28 cellular contexts compared by ENCODE assay signal in the genomic region with DNA sequence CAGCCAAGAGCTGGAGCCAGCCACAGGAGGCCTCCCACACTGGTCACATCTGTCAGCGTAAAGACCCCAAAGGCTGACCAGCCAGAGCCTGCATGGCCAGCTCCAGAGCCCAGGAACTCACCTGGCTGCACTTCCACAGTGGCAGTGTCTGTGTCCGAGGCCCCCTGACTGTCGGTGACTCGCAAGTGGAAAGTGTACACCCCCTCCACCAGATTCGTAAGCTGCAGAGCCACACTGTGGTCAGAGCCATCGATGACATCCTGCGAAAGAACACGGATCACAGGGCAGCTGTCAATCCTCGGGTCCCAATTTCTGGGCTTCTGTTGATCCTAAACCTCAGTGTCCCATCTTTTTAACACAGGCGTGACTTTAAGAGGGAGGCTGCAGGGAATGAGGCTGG.
"Had no signal": no experiment of that assay in that cellular context is flagged by ENCODE, and none has a peak within 500 bp of the region (broad histone marks: within the 10 kb centered on the region; RNA-seq: fewer than 3 reads in every experiment).

No MANE protein-coding gene starts in this region.

- H3K27me3 Mint-ChIP-seq: activated CD4-positive, alpha-beta T cell treated with anti-CD3 and anti-CD28 coated beads for 36 hours; activated naive CD4-positive, alpha-beta T cell treated with anti-CD3 and anti-CD28 coated beads, Interleukin-2, amount 50 U/mL, for 24 hours; brain had no signal

- H3K4me3 Mint-ChIP-seq: activated CD4-positive, alpha-beta T cell treated with anti-CD3 and anti-CD28 coated beads for 36 hours; activated CD8-positive, alpha-beta T cell treated with anti-CD3 and anti-CD28 coated beads, Interleukin-2, amount 10 ng/mL, durations not matched to agents 7 days and 5 days; activated naive CD4-positive, alpha-beta T cell treated with anti-CD3 and anti-CD28 coated beads, Interleukin-2, amount 50 U/mL, for 24 hours; brain; central memory CD8-positive, alpha-beta T cell had no signal

- H3K27ac ChIP-seq: Peyer's patch, RWPE1, SJCRH30, VCaP had no signal

- H3K9me3 Mint-ChIP-seq: activated naive CD4-positive, alpha-beta T cell treated with anti-CD3 and anti-CD28 coated beads, Interleukin-2, amount 50 U/mL, for 24 hours; brain; central memory CD8-positive, alpha-beta T cell had no signal

- ATAC-seq: activated CD4-positive, alpha-beta T cell treated with anti-CD3 and anti-CD28 coated beads for 36 hours; activated CD8-positive, alpha-beta T cell treated with anti-CD3 and anti-CD28 coated beads, Interleukin-2, amount 10 ng/mL, durations not matched to agents 7 days and 5 days had no signal

- H3K27me3 ChIP-seq: MG63, Peyer's patch, SJCRH30 had no signal

- H3K9me2 ChIP-seq: SK-N-SH had no signal

- DNase-seq: activated CD4-positive, alpha-beta T cell treated with anti-CD3 and anti-CD28 coated beads for 36 hours; activated CD4-positive, alpha-beta T cell treated with anti-CD3 and anti-CD28 coated beads, Interleukin-2, amount 50 U/mL, for 4 hours; activated CD8-positive, alpha-beta memory T cell treated with anti-CD3 and anti-CD28 coated beads, Interleukin-2, amount 50 U/mL, for 48 hours; activated CD8-positive, alpha-beta T cell treated with anti-CD3 and anti-CD28 coated beads, Interleukin-2, amount 10 ng/mL, durations not matched to agents 7 days and 5 days; activated naive CD4-positive, alpha-beta T cell; activated T-cell treated with anti-CD3 and anti-CD28 coated beads, Interleukin-2, amount 50 U/mL, for 1 hour; amygdala; MG63; MV-4-11; NCI-H1092 treated with DMSO at 0.1 percent for 48 hours; NCI-H1417 treated with DMSO at 0.1 percent for 48 hours; NCI-H187; NCI-H2081; NCI-H2171; NCI-H226; NCI-H526; NCI-H82; Peyer's patch; Right ventricle myocardium superior; SJCRH30; SK-N-SH; T-helper 1 cell had no signal

- H3K4me1 Mint-ChIP-seq: activated CD4-positive, alpha-beta T cell treated with anti-CD3 and anti-CD28 coated beads for 36 hours; activated naive CD4-positive, alpha-beta T cell treated with anti-CD3 and anti-CD28 coated beads, Interleukin-2, amount 50 U/mL, for 24 hours; brain; central memory CD8-positive, alpha-beta T cell had no signal

- H3K36me3 Mint-ChIP-seq: activated naive CD4-positive, alpha-beta T cell treated with anti-CD3 and anti-CD28 coated beads, Interleukin-2, amount 50 U/mL, for 24 hours had no signal

- H3K4me1 ChIP-seq: Peyer's patch, SJCRH30 had no signal

- H3K9ac ChIP-seq: SK-N-SH had no signal

- H3K4me3 ChIP-seq: MG63, Peyer's patch, SJCRH30 had no signal

- H3K36me3 ChIP-seq: MG63, Peyer's patch, SJCRH30 had no signal

- H3K27ac Mint-ChIP-seq: activated CD4-positive, alpha-beta T cell treated with anti-CD3 and anti-CD28 coated beads for 36 hours; activated CD8-positive, alpha-beta T cell treated with anti-CD3 and anti-CD28 coated beads, Interleukin-2, amount 10 ng/mL, durations not matched to agents 7 days and 5 days; activated naive CD4-positive, alpha-beta T cell treated with anti-CD3 and anti-CD28 coated beads, Interleukin-2, amount 50 U/mL, for 24 hours; brain had no signal

- H3K9me3 ChIP-seq: MG63, Peyer's patch, SJCRH30, SK-N-SH had no signal

- H3K4me2 ChIP-seq: SK-N-SH had no signal

- FAIRE-seq: astrocyte had no signal
